ENCODE assay signal across 8 cellular contexts in the genomic region with DNA sequence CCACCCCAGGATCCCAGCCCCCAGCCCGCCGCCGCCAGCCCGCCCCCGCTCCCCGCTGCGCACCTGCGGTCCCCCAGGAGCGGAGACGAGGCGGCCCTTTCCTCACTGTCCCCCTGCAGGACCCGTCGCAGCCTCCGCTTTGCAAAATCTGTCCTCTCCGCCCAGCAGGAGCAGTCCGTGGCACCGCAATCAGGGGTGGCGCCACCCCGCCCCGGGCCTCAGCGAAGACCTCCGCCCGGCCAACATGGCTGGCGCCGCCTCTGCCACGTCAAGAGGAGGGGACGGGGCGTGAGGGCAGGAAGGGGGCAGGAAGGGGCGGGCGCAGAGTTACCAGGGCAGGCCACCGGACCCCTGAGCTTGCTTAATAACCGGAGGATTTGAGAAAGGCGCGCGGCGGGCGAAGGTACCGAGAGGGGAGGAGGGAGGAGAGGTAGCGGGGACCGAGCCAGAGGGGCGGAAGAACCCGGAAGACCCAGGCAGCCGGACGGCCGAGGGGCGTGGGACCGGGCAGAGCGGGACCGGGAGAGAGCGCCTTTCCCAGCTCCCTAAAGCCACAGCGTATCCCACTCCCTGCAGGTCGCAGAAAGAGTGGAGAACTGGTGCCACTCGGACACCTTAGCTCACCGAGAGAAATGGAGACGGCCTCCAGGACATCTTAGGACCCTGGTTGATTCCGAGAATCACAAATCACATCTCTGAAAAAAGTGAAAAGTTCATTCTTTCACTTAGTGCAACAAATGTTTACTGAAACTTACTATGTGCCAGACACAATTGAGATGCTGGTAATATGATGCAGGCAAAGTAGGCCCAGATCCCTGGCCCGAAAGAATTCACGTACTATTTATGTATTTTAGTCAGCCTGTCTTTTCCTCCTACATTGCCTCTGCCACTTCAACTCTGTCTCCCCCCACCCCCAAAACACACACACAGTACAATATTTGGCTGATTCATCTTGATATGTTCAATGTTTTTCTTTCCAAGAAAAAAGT. TPM values are rescaled to one million over a fixed set of nuclear protein-coding genes. Genes with fewer than 3 reads are reported as not detected.
DNase-seq lines count a peak whose midpoint lies in the region; ATAC-seq, FAIRE-seq and TF ChIP-seq lines count a peak whose summit lies in the region.

TSS of gene SEC23A (minus strand) at position 267 of the 989 bp plus-strand sequence. CDS start 7,117 bp downstream, outside the sequence.

- no peak for TF ChIP-seq CTCF in WTC11 (IDR thresholded peaks at IDR 0.05)
- TF ChIP-seq CTCF in bronchial epithelial cell (IDR thresholded peaks at IDR 0.05; ENCODE audit: insufficient read depth, low read length, severe bottlenecking): no peak

- ATAC-seq in GM18907 (IDR thresholded peaks at IDR 0.05; ENCODE audit: unreplicated experiment) (peak; percentile 97), HG03159 (IDR thresholded peaks at IDR 0.05; ENCODE audit: unreplicated experiment) (peak; percentile 88), WTC11 (peak; percentile 96)

- H3K27me3 Mint-ChIP-seq in WTC11 (ENCODE audit: low read depth): no peaks in the 10 kb centered on the region

- H3K9me3 Mint-ChIP-seq in WTC11: no peaks in the 10 kb centered on the region

- peak within 1 kb of the TSS; percentile 85 for H3K4me3 Mint-ChIP-seq in WTC11

- H3K36me3 ChIP-seq in bronchial epithelial cell (ENCODE audit: control insufficient read depth, insufficient read depth, low read length): no peaks in the 10 kb centered on the region

- H3K4me1 Mint-ChIP-seq in WTC11: peaks cover 18% of the 10 kb centered on the region

- no peaks in the 10 kb centered on the region; the same call in 1 of the 2 replicates for H3K36me3 Mint-ChIP-seq in WTC11

- FAIRE-seq in bronchial epithelial cell (lab: Jason Lieb, UNC): no peak

- no peaks in the 10 kb centered on the region for H3K27me3 ChIP-seq in bronchial epithelial cell (ENCODE audit: control insufficient read depth, insufficient read depth, low read length)

- H3K4me3 ChIP-seq in bronchial epithelial cell (ENCODE audit: low read depth, low read length): peak within 1 kb of the TSS; percentile 68

- peak within 1 kb of the TSS; percentile 98 for H3K27ac Mint-ChIP-seq in WTC11

- CTCF ChIA-PET in WTC11 (lab: Charles Lee): interaction anchor here (0.7 to 1.6 kb wide), 8 partner anchors 11 to 330 kb away, joined by 3 to 8 read pairs (median 4); partner anchors contain the start of genes FBXO33, GEMIN2 and TRAPPC6B

- POLR2A ChIA-PET in WTC11 (lab: Charles Lee): interaction anchor here (0.9 to 2.8 kb wide), 8 partner anchors 10 to 329 kb away, joined by 3 to 32 read pairs (median 4); partner anchors contain the start of genes FBXO33, GEMIN2, PNN and TRAPPC6B

- DNase-seq in AG08395 (ENCODE audit: low spot score): peak; percentile 87
- peak; percentile 83 for DNase-seq in NCI-H2227 (lab: John Stamatoyannopoulos, UW; ENCODE audit: unreplicated experiment)
- peak; percentile 93 for DNase-seq in WTC11 (ENCODE audit: low spot score)
- DNase-seq in bronchial epithelial cell (ENCODE audit: low read depth): peak; percentile 64
- peak; percentile 63 for DNase-seq in inferior parietal cortex (ENCODE audit: extremely low spot score)
- peak; percentile 66 to 84 for DNase-seq in stimulated activated CD4-positive, alpha-beta T cell treated with anti-CD3 and anti-CD28 coated beads, Interleukin-12 subunit alpha, Interleukin-12 subunit beta, amount 100 ng/mL, for 24 hours (ENCODE audit: low read depth in 2 of 2)

TF ChIP-seq in WTC11, 78 proteins besides CTCF, POLR2A, EP300 and RAD21 (continues in another document):
- TF ChIP-seq ETV6 (CRISPR knock-in tag; IDR thresholded peaks at IDR 0.05): peak; percentile 76; the same call in 1 of the 2 replicates
- 0 out of 2 replicates have a peak, but pooled peaks have one; percentile 50 for TF ChIP-seq SMAD3 (CRISPR knock-in tag; IDR thresholded peaks at IDR 0.05; ENCODE audit: borderline replicate concordance)
- TF ChIP-seq ZNF671 (CRISPR knock-in tag; IDR thresholded peaks at IDR 0.05): no peak
- TF ChIP-seq ZNF121 (CRISPR knock-in tag; IDR thresholded peaks at IDR 0.05): peak; percentile 85
- TF ChIP-seq CREB1 (CRISPR knock-in tag; IDR thresholded peaks at IDR 0.05): no peak
- TF ChIP-seq HMGXB4 (CRISPR knock-in tag; IDR thresholded peaks at IDR 0.05): peak; percentile 90
- TF ChIP-seq ESRRA (CRISPR knock-in tag; IDR thresholded peaks at IDR 0.05; ENCODE audit: borderline replicate concordance): peak; percentile 86; the same call in 1 of the 2 replicates
- TF ChIP-seq, protein P1, sequence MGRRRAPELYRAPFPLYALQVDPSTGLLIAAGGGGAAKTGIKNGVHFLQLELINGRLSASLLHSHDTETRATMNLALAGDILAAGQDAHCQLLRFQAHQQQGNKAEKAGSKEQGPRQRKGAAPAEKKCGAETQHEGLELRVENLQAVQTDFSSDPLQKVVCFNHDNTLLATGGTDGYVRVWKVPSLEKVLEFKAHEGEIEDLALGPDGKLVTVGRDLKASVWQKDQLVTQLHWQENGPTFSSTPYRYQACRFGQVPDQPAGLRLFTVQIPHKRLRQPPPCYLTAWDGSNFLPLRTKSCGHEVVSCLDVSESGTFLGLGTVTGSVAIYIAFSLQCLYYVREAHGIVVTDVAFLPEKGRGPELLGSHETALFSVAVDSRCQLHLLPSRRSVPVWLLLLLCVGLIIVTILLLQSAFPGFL (CRISPR knock-in tag; IDR thresholded peaks at IDR 0.05; ENCODE audit: borderline replicate concordance): peak; percentile 66; the same call in 1 of the 2 replicates
- TF ChIP-seq TEAD1 (CRISPR knock-in tag; IDR thresholded peaks at IDR 0.05): peak; percentile 73; the same call in 1 of the 2 replicates
- peak; percentile 57; the same call in 1 of the 2 replicates for TF ChIP-seq KAT7 (CRISPR knock-in tag; IDR thresholded peaks at IDR 0.05; ENCODE audit: borderline replicate concordance)
- TF ChIP-seq FOXJ3 (CRISPR knock-in tag; IDR thresholded peaks at IDR 0.05; ENCODE audit: borderline replicate concordance): no peak
- TF ChIP-seq JUN (CRISPR knock-in tag; IDR thresholded peaks at IDR 0.05): no peak
- TF ChIP-seq CREM (CRISPR knock-in tag; IDR thresholded peaks at IDR 0.05): peak; percentile 74; the same call in 1 of the 2 replicates
- no peak for TF ChIP-seq TCF7 (CRISPR knock-in tag; IDR thresholded peaks at IDR 0.05; ENCODE audit: low read depth)
- TF ChIP-seq ZBTB21 (CRISPR knock-in tag; IDR thresholded peaks at IDR 0.05; ENCODE audit: borderline replicate concordance): peak; percentile 52; the same call in 1 of the 2 replicates
- peak; percentile 27; the same call in 1 of the 2 replicates for TF ChIP-seq ZNF263 (CRISPR knock-in tag; IDR thresholded peaks at IDR 0.05; ENCODE audit: low read depth)
- no peak for TF ChIP-seq ZNF532 (CRISPR knock-in tag; IDR thresholded peaks at IDR 0.05; ENCODE audit: borderline replicate concordance)

RNA-seq across cellular contexts. Expression of gene SEC23A, which starts in this region (rescaled TPM):
- total RNA-seq in WTC11 (2021) (56.0 to 62.9 TPM (median 56.4 TPM) in 3 replicates), bronchial epithelial cell (140 and 211 TPM in 2 replicates)

Comparison
In these comparisons a context has a peak if more than half of its experiments do, and no peak if none do; other contexts are left out.
1. Peak in every context shown above with its lines: DNase-seq, ATAC-seq and H3K4me3 ChIP-seq.